In genomic region chrX:120585702-120586101, GRCh38 we compare ENCODE assay signal across 23 cellular contexts. TPM values are rescaled to one million over a fixed set of nuclear protein-coding genes. Genes with fewer than 3 reads are reported as not detected.
A peak's percentile ranks its signal among the peaks of the same experiment; 100 is the strongest.
DNase-seq lines count a peak whose midpoint lies in the region; ATAC-seq, FAIRE-seq and TF ChIP-seq lines count a peak whose summit lies in the region.
"Had no signal": no experiment of that assay in that cellular context is flagged by ENCODE, and none has a peak within 500 bp of the region (broad histone marks: within the 10 kb centered on the region; RNA-seq: fewer than 3 reads in every experiment).

No MANE protein-coding gene starts in this region.

- no peaks in the 10 kb centered on the region for H3K9me3 ChIP-seq in HepG2 (ENCODE audit: low read length)
- no peaks in the 10 kb centered on the region for H3K9me3 ChIP-seq in right lobe of liver
- no peaks in the 10 kb centered on the region for H3K9me3 ChIP-seq in IMR-90 (ENCODE audit: control insufficient read depth, insufficient read depth, low read length)
- no peaks in the 10 kb centered on the region for H3K9me3 ChIP-seq in astrocyte (ENCODE audit: insufficient read depth, low read depth, low read length)
- H3K9me3 ChIP-seq: BE2C, BLaER1 had no signal

- H2BK120ac ChIP-seq in IMR-90 (ENCODE audit: low read depth, low read length) = no peak overlapping the region

- H3K9ac ChIP-seq in HepG2 (ENCODE audit: insufficient read depth, low read depth, low read length) (no peak overlapping the region), IMR-90 (ENCODE audit: low read depth, low read length) (no peak overlapping the region), astrocyte (ENCODE audit: low read length) (no peak overlapping the region)
- H3K9ac ChIP-seq: BLaER1 had no signal

- no peak overlapping the region for H2AK5ac ChIP-seq in IMR-90 (ENCODE audit: low read depth, low read length)

- H2AFZ ChIP-seq in HepG2 (ENCODE audit: low read length) (no peak overlapping the region), IMR-90 (replicated peaks; ENCODE audit: low read length, poor library complexity) (no peak overlapping the region), astrocyte (ENCODE audit: low read depth, low read length) (no peak overlapping the region)

- no peaks in the 10 kb centered on the region for H3K27me3 Mint-ChIP-seq in astrocyte (ENCODE audit: low read depth, unreplicated experiment)

- DNase-seq in HepG2 (ENCODE audit: low spot score) (no peak), right lobe of liver (no peak), IMR-90 (no peak), astrocyte (ENCODE audit: low read depth) (no peak), G401 (ENCODE audit: low spot score) (no peak)
- DNase-seq: ACHN; BE2C; C1 segment of cervical spinal cord; CD4-positive, alpha-beta memory T cell; CD4-positive, CD25-positive, alpha-beta regulatory T cell; CD8-positive, alpha-beta memory T cell; COR-L47; DMS79; DND-41; EL; GF-D8 had no signal

- dilution Hi-C loops in IMR-90 (cut with HindIII; ENCODE audit: low sequenced_read_pairs, unreplicated experiment) = no loop called here

- TF ChIP-seq CTCF in HepG2 (CRISPR knock-in tag; IDR thresholded peaks at IDR 0.05) = no peak
- TF ChIP-seq CTCF in right lobe of liver (IDR thresholded peaks at IDR 0.05) = no peak
- TF ChIP-seq CTCF in IMR-90 (conservative IDR thresholded peaks at IDR 0.05; ENCODE audit: low read depth, low read length) = no peak
- TF ChIP-seq CTCF in astrocyte (IDR thresholded peaks at IDR 0.05; ENCODE audit: insufficient read depth, low read depth, low read length) = no peak

- TF ChIP-seq POLR2A in HepG2 (IDR thresholded peaks at IDR 0.05; ENCODE audit: insufficient read depth in 1 of 2, low read depth in 2 of 2, low read length in 2 of 2) (no peak), right lobe of liver (IDR thresholded peaks at IDR 0.05) (no peak), IMR-90 (IDR thresholded peaks at IDR 0.05; ENCODE audit: low read depth, low read length) (no peak)

- no peak overlapping the region for H4K8ac ChIP-seq in IMR-90 (ENCODE audit: low read depth in 2 of 2, low read length in 2 of 2)

- no peaks in the 10 kb centered on the region for H3K36me3 Mint-ChIP-seq in astrocyte (ENCODE audit: low read depth, unreplicated experiment)
- H3K36me3 Mint-ChIP-seq: CD14-positive monocyte; CD4-positive, alpha-beta memory T cell; CD4-positive, CD25-positive, alpha-beta regulatory T cell; CD8-positive, alpha-beta memory T cell had no signal

- TF ChIP-seq EP300 in HepG2 (IDR thresholded peaks at IDR 0.05; ENCODE audit: low read depth in 2 of 2, low read length in 2 of 2) (no peak), HepG2 (CRISPR knock-in tag; IDR thresholded peaks at IDR 0.05; ENCODE audit: borderline replicate concordance) (no peak)

- no peak for FAIRE-seq in HepG2 (lab: Jason Lieb, UNC)
- FAIRE-seq in astrocyte (lab: Jason Lieb, UNC) = peak; percentile 95
- FAIRE-seq: G401.6, GM19239 had no signal

- H3K27ac ChIP-seq in HepG2 (ENCODE audit: extremely low read length, insufficient read depth, low read length) (no peak overlapping the region), right lobe of liver (no peak overlapping the region), IMR-90 (ENCODE audit: insufficient read depth, low read length) (no peak overlapping the region), astrocyte (ENCODE audit: low read depth, low read length) (no peak overlapping the region)
- H3K27ac ChIP-seq: 22Rv1, BLaER1 had no signal

- no peak overlapping the region for H4K91ac ChIP-seq in IMR-90 (ENCODE audit: insufficient read depth, low read depth, low read length)

- H3K9me3 Mint-ChIP-seq in astrocyte (ENCODE audit: unreplicated experiment) = no peaks in the 10 kb centered on the region

- H3K4me1 Mint-ChIP-seq in astrocyte (ENCODE audit: low read depth, unreplicated experiment) = no peaks in the 10 kb centered on the region
- H3K4me1 Mint-ChIP-seq: CD4-positive, alpha-beta memory T cell; CD4-positive, CD25-positive, alpha-beta regulatory T cell; CD8-positive, alpha-beta memory T cell had no signal

- H4K20me1 ChIP-seq in HepG2 (ENCODE audit: insufficient read depth, low read length) (no peaks in the 10 kb centered on the region), IMR-90 (ENCODE audit: insufficient read depth, low read length) (no peaks in the 10 kb centered on the region), astrocyte (ENCODE audit: insufficient read depth, low read length) (no peaks in the 10 kb centered on the region)
- H4K20me1 ChIP-seq: BLaER1 had no signal

- H3K79me2 ChIP-seq in HepG2 (ENCODE audit: insufficient read depth, low read length) = no peaks in the 10 kb centered on the region
- H3K79me2 ChIP-seq in astrocyte (ENCODE audit: insufficient read depth, low read length) = no peaks in the 10 kb centered on the region

- H3K27ac Mint-ChIP-seq in astrocyte (ENCODE audit: unreplicated experiment) = no peak overlapping the region
- H3K27ac Mint-ChIP-seq: CD14-positive monocyte; CD4-positive, alpha-beta memory T cell; CD4-positive, CD25-positive, alpha-beta regulatory T cell; CD8-positive, alpha-beta memory T cell had no signal

- H3K9me1 ChIP-seq in IMR-90 (ENCODE audit: insufficient read depth, low read length) = no peaks in the 10 kb centered on the region

- H4K5ac ChIP-seq in IMR-90 (ENCODE audit: low read depth, low read length) = no peak overlapping the region

- no peak overlapping the region for H2BK5ac ChIP-seq in IMR-90 (ENCODE audit: low read depth, low read length, poor library complexity, severe bottlenecking)

- ATAC-seq in HepG2 (no peak), right lobe of liver (no peak), IMR-90 (ENCODE audit: low read depth) (no peak), HG02973 (IDR thresholded peaks at IDR 0.05; ENCODE audit: unreplicated experiment) (no peak), GM21360 (IDR thresholded peaks at IDR 0.05; ENCODE audit: unreplicated experiment) (no peak)

- H3K36me3 ChIP-seq in HepG2 (replicated peaks in 1 of 2; ENCODE audit: control insufficient read depth in 1 of 2, insufficient read depth in 2 of 2, low read length in 2 of 2) = no peaks in the 10 kb centered on the region
- H3K36me3 ChIP-seq in right lobe of liver = no peaks in the 10 kb centered on the region
- H3K36me3 ChIP-seq in IMR-90 (ENCODE audit: control insufficient read depth, insufficient read depth, low read length) = no peaks in the 10 kb centered on the region
- H3K36me3 ChIP-seq in astrocyte (ENCODE audit: insufficient read depth, low read length) = no peaks in the 10 kb centered on the region
- H3K36me3 ChIP-seq: BE2C, BLaER1 had no signal

- POLR2A ChIA-PET in HepG2 (lab: Yijun Ruan, JAX) = no interaction called here
- POLR2A ChIA-PET in IMR-90 (lab: Charles Lee; ENCODE audit: unreplicated experiment) = no interaction called here

- H3K4me2 ChIP-seq in HepG2 (ENCODE audit: low read depth, low read length) (no peak overlapping the region), IMR-90 (ENCODE audit: low read depth, low read length) (no peak overlapping the region), astrocyte (ENCODE audit: low read length) (no peak overlapping the region)
- H3K4me2 ChIP-seq: BLaER1 had no signal

- no peaks in the 10 kb centered on the region for H3K4me1 ChIP-seq in HepG2 (ENCODE audit: insufficient read depth, low read length)
- H3K4me1 ChIP-seq in right lobe of liver = no peaks in the 10 kb centered on the region
- H3K4me1 ChIP-seq in IMR-90 (ENCODE audit: control insufficient read depth, insufficient read depth, low read length) = no peaks in the 10 kb centered on the region
- no peaks in the 10 kb centered on the region for H3K4me1 ChIP-seq in astrocyte (ENCODE audit: insufficient read depth, low read length)
- H3K4me1 ChIP-seq: BE2C, BLaER1 had no signal

- no peak overlapping the region for H2BK20ac ChIP-seq in IMR-90 (ENCODE audit: low read depth, low read length)

- H3K14ac ChIP-seq in IMR-90 (replicated peaks; ENCODE audit: low read depth, low read length) = no peak overlapping the region

- no peak overlapping the region for H3K18ac ChIP-seq in IMR-90 (ENCODE audit: low read depth, low read length)

- H3K27me3 ChIP-seq in HepG2 (ENCODE audit: control insufficient read depth in 1 of 2, insufficient read depth in 2 of 2, low read length in 2 of 2) = no peaks in the 10 kb centered on the region
- H3K27me3 ChIP-seq in right lobe of liver = no peaks in the 10 kb centered on the region
- no peaks in the 10 kb centered on the region for H3K27me3 ChIP-seq in IMR-90 (ENCODE audit: control insufficient read depth, insufficient read depth, low read length)
- no peaks in the 10 kb centered on the region for H3K27me3 ChIP-seq in astrocyte (ENCODE audit: insufficient read depth, low read length)
- H3K27me3 ChIP-seq: BE2C, BLaER1 had no signal

- no peak overlapping the region for H2AK9ac ChIP-seq in IMR-90 (replicated peaks; ENCODE audit: low read depth, low read length, poor library complexity)

- CTCF ChIA-PET in HepG2 (lab: Yijun Ruan, JAX; ENCODE audit: low intra/inter-chr PET ratio, low total read pairs) (no interaction called here), IMR-90 (lab: Yijun Ruan, JAX) (no interaction called here)

- in situ Hi-C loops in HepG2 (cut with HindIII; ENCODE audit: extremely low pct_ligation_motif_present, low pct_unique_long_range_greater_than_20kb) = no loop called here
- in situ Hi-C loops in IMR-90 (cut with MboI; ENCODE audit: low sequenced_read_pairs) = no loop called here
- in situ Hi-C loops in G401 (cut with HindIII; ENCODE audit: low sequenced_read_pairs) = no loop called here

- BruUV-seq in HepG2 (replicated peaks; lab: Mats Ljungman, UMichigan) (no TSS peak), IMR-90 (replicated peaks; lab: Mats Ljungman, UMichigan) (no TSS peak)

- no peak overlapping the region for H2BK15ac ChIP-seq in IMR-90 (ENCODE audit: low read depth, low read length)

- intact Hi-C loops in HepG2 (cut with micrococcal nuclease; ENCODE audit: unreplicated experiment) = no loop called here
- intact Hi-C loops in right lobe of liver (cut with DNase I) = no loop called here
- intact Hi-C loops in IMR-90 (cut with micrococcal nuclease) = no loop called here

- H3K56ac ChIP-seq in IMR-90 (ENCODE audit: extremely low read depth, insufficient read depth, low read length) = no peak overlapping the region

- H3K79me1 ChIP-seq in IMR-90 (ENCODE audit: low read depth in 1 of 2, low read length in 2 of 2) = no peaks in the 10 kb centered on the region

- H3K4me3 Mint-ChIP-seq in astrocyte (ENCODE audit: unreplicated experiment) = no peak overlapping the region
- H3K4me3 Mint-ChIP-seq: CD14-positive monocyte; CD4-positive, alpha-beta memory T cell; CD4-positive, CD25-positive, alpha-beta regulatory T cell; CD8-positive, alpha-beta memory T cell had no signal

- no peak for TF ChIP-seq RAD21 in HepG2 (CRISPR knock-in tag; IDR thresholded peaks at IDR 0.05)
- TF ChIP-seq RAD21 in IMR-90 (IDR thresholded peaks at IDR 0.05; ENCODE audit: low read length) = no peak

- no peak overlapping the region for H3K23ac ChIP-seq in IMR-90 (ENCODE audit: low read depth, low read length)

- no peak overlapping the region for H3K4me3 ChIP-seq in HepG2 (replicated peaks in 1 of 3; ENCODE audit: insufficient read depth in 1 of 3, low read depth in 2 of 3, low read length in 3 of 3)
- no peak overlapping the region for H3K4me3 ChIP-seq in right lobe of liver
- no peak overlapping the region for H3K4me3 ChIP-seq in IMR-90 (ENCODE audit: insufficient read depth, low read depth, low read length)
- H3K4me3 ChIP-seq in astrocyte (ENCODE audit: insufficient read depth, low read depth, low read length) = no peak overlapping the region
- H3K4me3 ChIP-seq: BLaER1 had no signal

- whole genome bisulfite sequencing in HepG2 (ENCODE audit: low lambda C conversion rate) = 92% methylated on average over 2 of the region's 2 CpGs
- WGBS in right lobe of liver (ENCODE audit: insufficient coverage, low coverage, low lambda C conversion rate, missing lambda C conversion rate) = 69% methylated on average over 2 of the region's 2 CpGs
- no CpG with 5 or more reads among the region's 2 CpGs for WGBS in IMR-90 (ENCODE audit: extremely low coverage in 2 of 2, insufficient read length in 1 of 2), 2 experiments

- no peak overlapping the region for H3K4ac ChIP-seq in IMR-90 (ENCODE audit: low read depth, low read length)

RNA-seq across cellular contexts. Expression of gene MCTS1, which starts 18.2 kb away (rescaled TPM):
- total RNA-seq in HepG2 (2016; rRNA removed; fragmentation: Illumina TruSeq; extraction: Trizol) (59.0 and 81.1 TPM in 2 replicates), right lobe of liver (10 to 100 TPM; 20.7 to 31.2 (median 25.5) TPM), IMR-90 (2012; rRNA removed) (36.9 and 48.6 TPM in 2 replicates), astrocyte (36.0 and 36.7 TPM in 2 replicates)
- 11.1 and 14.0 TPM in 2 replicates for total RNA-seq in HepG2 (2016; cell fraction: cytosol; rRNA removed; fragmentation: Illumina TruSeq; extraction: Trizol; ENCODE audit: low read depth)
- total RNA-seq in HepG2 (2016; cell fraction: insoluble cytoplasmic fraction; rRNA removed; fragmentation: Illumina TruSeq; extraction: Trizol) = 49.0 and 74.0 TPM in 2 replicates
- 17.4 and 21.9 TPM in 2 replicates for total RNA-seq in HepG2 (2016; cell fraction: membrane; rRNA removed; fragmentation: Illumina TruSeq; extraction: Trizol)
- 29.5 and 35.5 TPM in 2 replicates for total RNA-seq in HepG2 (2016; cell fraction: nucleus; rRNA removed; fragmentation: Illumina TruSeq; extraction: Trizol)
- polyA plus RNA-seq in HepG2 (2011; rRNA removed) (20.9 and 30.1 TPM in 2 replicates), IMR-90 (2012; rRNA removed) (45.8 and 52.8 TPM in 2 replicates)
- 10.1 and 15.8 TPM in 2 replicates for polyA plus RNA-seq in HepG2 (2011; cell fraction: cytosol; rRNA removed)
- 4.5 and 5.8 TPM in 2 replicates for polyA plus RNA-seq in HepG2 (2011; cell fraction: nucleus; rRNA removed)
- 36.7 and 39.9 TPM in 2 replicates for polyA plus RNA-seq in HepG2 (2012)
- 14.6 and 15.0 TPM in 2 replicates for polyA plus RNA-seq in HepG2 (2016; cell fraction: cytosol; fragmentation: Illumina TruSeq; extraction: Trizol; ENCODE audit: low read depth)
- polyA plus RNA-seq in HepG2 (2016; cell fraction: insoluble cytoplasmic fraction; fragmentation: Illumina TruSeq; extraction: Trizol; ENCODE audit: low read depth) = 77.4 and 82.2 TPM in 2 replicates
- polyA plus RNA-seq in HepG2 (2016; cell fraction: membrane; fragmentation: Illumina TruSeq; extraction: Trizol; ENCODE audit: low read depth) = 14.6 and 17.0 TPM in 2 replicates
- 34.7 and 45.5 TPM in 2 replicates for polyA plus RNA-seq in HepG2 (2016; cell fraction: nucleus; fragmentation: Illumina TruSeq; extraction: Trizol; ENCODE audit: insufficient read depth, low read depth)
- 3.2 and 15.5 TPM in 2 replicates for polyA minus RNA-seq in HepG2 (2011; rRNA and poly(A)+ RNA removed; ENCODE audit: low replicate concordance)
- polyA minus RNA-seq in HepG2 (2011; cell fraction: cytosol; rRNA and poly(A)+ RNA removed) = 4.1 and 7.7 TPM in 2 replicates
- 13.5 and 14.9 TPM in 2 replicates for polyA minus RNA-seq in HepG2 (2011; cell fraction: nucleus; rRNA and poly(A)+ RNA removed)
- polyA plus RNA-seq in IMR-90 (2012; cell fraction: cytosol; rRNA removed) = 9.8 and 20.8 TPM in 2 replicates
- polyA plus RNA-seq in IMR-90 (2012; cell fraction: nucleus; rRNA removed; ENCODE audit: low replicate concordance) = 3.1 and 25.6 TPM in 2 replicates
- 60.0 and 72.6 TPM in 2 replicates for total RNA-seq in G401 (2014; rRNA removed; shearing (Covaris generic))

RNA-seq across cellular contexts. Expression of gene CUL4B, which starts 24.9 kb away (rescaled TPM):
- total RNA-seq in HepG2 (2016; rRNA removed; fragmentation: Illumina TruSeq; extraction: Trizol) (28.5 and 50.0 TPM in 2 replicates), right lobe of liver (10 to 100 TPM; 12.9 to 21.8 (median 18.9) TPM), IMR-90 (2012; rRNA removed) (19.4 and 33.1 TPM in 2 replicates), astrocyte (101 and 102 TPM in 2 replicates)
- total RNA-seq in HepG2 (2016; cell fraction: cytosol; rRNA removed; fragmentation: Illumina TruSeq; extraction: Trizol; ENCODE audit: low read depth) = 1.9 and 3.0 TPM in 2 replicates
- total RNA-seq in HepG2 (2016; cell fraction: insoluble cytoplasmic fraction; rRNA removed; fragmentation: Illumina TruSeq; extraction: Trizol) = 27.7 and 47.4 TPM in 2 replicates
- total RNA-seq in HepG2 (2016; cell fraction: membrane; rRNA removed; fragmentation: Illumina TruSeq; extraction: Trizol) = 13.7 and 16.5 TPM in 2 replicates
- total RNA-seq in HepG2 (2016; cell fraction: nucleus; rRNA removed; fragmentation: Illumina TruSeq; extraction: Trizol) = 27.4 and 28.7 TPM in 2 replicates
- polyA plus RNA-seq in HepG2 (2011; rRNA removed) (20.0 and 21.6 TPM in 2 replicates), IMR-90 (2012; rRNA removed) (21.1 and 30.9 TPM in 2 replicates)
- 7.2 and 9.7 TPM in 2 replicates for polyA plus RNA-seq in HepG2 (2011; cell fraction: cytosol; rRNA removed)
- 20.0 and 20.3 TPM in 2 replicates for polyA plus RNA-seq in HepG2 (2011; cell fraction: nucleus; rRNA removed)
- 21.4 and 31.8 TPM in 2 replicates for polyA plus RNA-seq in HepG2 (2012)
- 1.6 and 1.7 TPM in 2 replicates for polyA plus RNA-seq in HepG2 (2016; cell fraction: cytosol; fragmentation: Illumina TruSeq; extraction: Trizol; ENCODE audit: low read depth)
- 34.8 and 35.0 TPM in 2 replicates for polyA plus RNA-seq in HepG2 (2016; cell fraction: insoluble cytoplasmic fraction; fragmentation: Illumina TruSeq; extraction: Trizol; ENCODE audit: low read depth)
- 5.6 and 7.3 TPM in 2 replicates for polyA plus RNA-seq in HepG2 (2016; cell fraction: membrane; fragmentation: Illumina TruSeq; extraction: Trizol; ENCODE audit: low read depth)
- polyA plus RNA-seq in HepG2 (2016; cell fraction: nucleus; fragmentation: Illumina TruSeq; extraction: Trizol; ENCODE audit: insufficient read depth, low read depth) = 38.2 and 39.5 TPM in 2 replicates
- polyA minus RNA-seq in HepG2 (2011; rRNA and poly(A)+ RNA removed; ENCODE audit: low replicate concordance) = 108 and 117 TPM in 2 replicates
- 29.7 and 32.7 TPM in 2 replicates for polyA minus RNA-seq in HepG2 (2011; cell fraction: cytosol; rRNA and poly(A)+ RNA removed)
- 31.4 and 38.3 TPM in 2 replicates for polyA minus RNA-seq in HepG2 (2011; cell fraction: nucleus; rRNA and poly(A)+ RNA removed)
- 9.7 and 11.3 TPM in 2 replicates for polyA plus RNA-seq in IMR-90 (2012; cell fraction: cytosol; rRNA removed)
- polyA plus RNA-seq in IMR-90 (2012; cell fraction: nucleus; rRNA removed; ENCODE audit: low replicate concordance) = 22.0 and 63.6 TPM in 2 replicates
- 18.8 and 21.3 TPM in 2 replicates for total RNA-seq in G401 (2014; rRNA removed; shearing (Covaris generic))

RNA-seq across cellular contexts. Expression of gene C1GALT1C1, which starts 44.2 kb away (rescaled TPM):
- 18.2 and 31.9 TPM in 2 replicates for total RNA-seq in HepG2 (2016; rRNA removed; fragmentation: Illumina TruSeq; extraction: Trizol)
- 2.6 and 3.0 TPM in 2 replicates for total RNA-seq in HepG2 (2016; cell fraction: cytosol; rRNA removed; fragmentation: Illumina TruSeq; extraction: Trizol; ENCODE audit: low read depth)
- total RNA-seq in HepG2 (2016; cell fraction: insoluble cytoplasmic fraction; rRNA removed; fragmentation: Illumina TruSeq; extraction: Trizol) = 16.7 and 30.1 TPM in 2 replicates
- total RNA-seq in HepG2 (2016; cell fraction: membrane; rRNA removed; fragmentation: Illumina TruSeq; extraction: Trizol) = 4.1 and 4.9 TPM in 2 replicates
- total RNA-seq in HepG2 (2016; cell fraction: nucleus; rRNA removed; fragmentation: Illumina TruSeq; extraction: Trizol) = 23.2 and 31.2 TPM in 2 replicates
- polyA plus RNA-seq in HepG2 (2011; rRNA removed) = 21.7 and 26.3 TPM in 2 replicates
- polyA plus RNA-seq in HepG2 (2011; cell fraction: cytosol; rRNA removed) = 13.0 and 20.8 TPM in 2 replicates
- polyA plus RNA-seq in HepG2 (2011; cell fraction: nucleus; rRNA removed) = 4.7 and 8.0 TPM in 2 replicates
- polyA plus RNA-seq in HepG2 (2012) = 21.6 and 26.0 TPM in 2 replicates
- polyA plus RNA-seq in HepG2 (2016; cell fraction: cytosol; fragmentation: Illumina TruSeq; extraction: Trizol; ENCODE audit: low read depth) = 2.1 and 2.3 TPM in 2 replicates
- polyA plus RNA-seq in HepG2 (2016; cell fraction: insoluble cytoplasmic fraction; fragmentation: Illumina TruSeq; extraction: Trizol; ENCODE audit: low read depth) = 14.5 and 15.5 TPM in 2 replicates
- polyA plus RNA-seq in HepG2 (2016; cell fraction: membrane; fragmentation: Illumina TruSeq; extraction: Trizol; ENCODE audit: low read depth) = 3.2 and 3.8 TPM in 2 replicates
- polyA plus RNA-seq in HepG2 (2016; cell fraction: nucleus; fragmentation: Illumina TruSeq; extraction: Trizol; ENCODE audit: insufficient read depth, low read depth) = 33.6 and 34.2 TPM in 2 replicates
- 5.2 and 5.5 TPM in 2 replicates for polyA minus RNA-seq in HepG2 (2011; rRNA and poly(A)+ RNA removed; ENCODE audit: low replicate concordance)
- 12.0 and 12.4 TPM in 2 replicates for polyA minus RNA-seq in HepG2 (2011; cell fraction: cytosol; rRNA and poly(A)+ RNA removed)
- polyA minus RNA-seq in HepG2 (2011; cell fraction: nucleus; rRNA and poly(A)+ RNA removed) = 8.1 and 11.8 TPM in 2 replicates
- total RNA-seq in right lobe of liver = 10 to 100 TPM; 12.2 to 37.1 (median 19.8) TPM
- 15.2 and 22.5 TPM in 2 replicates for total RNA-seq in IMR-90 (2012; rRNA removed)
- polyA plus RNA-seq in IMR-90 (2012; rRNA removed) = 19.1 and 20.0 TPM in 2 replicates
- polyA plus RNA-seq in IMR-90 (2012; cell fraction: cytosol; rRNA removed) = 2.7 and 3.4 TPM in 2 replicates
- 0.92 and 5.3 TPM in 2 replicates for polyA plus RNA-seq in IMR-90 (2012; cell fraction: nucleus; rRNA removed; ENCODE audit: low replicate concordance)
- total RNA-seq in astrocyte = 12.7 and 12.8 TPM in 2 replicates
- total RNA-seq in G401 (2014; rRNA removed; shearing (Covaris generic)) = 20.0 and 21.4 TPM in 2 replicates
